7 cellular contexts compared by ENCODE assay signal in genomic region chr2:113372258-113372834, GRCh38.
DNase-seq lines count a peak whose midpoint lies in the region; ATAC-seq, FAIRE-seq and TF ChIP-seq lines count a peak whose summit lies in the region.
"Not testable (repeated sequence)": the region's sequence is repeated elsewhere in the genome, so short reads cannot be mapped to it uniquely, and the experiment has no call there.

No MANE protein-coding gene starts in this region.

- H3K79me2 ChIP-seq in K562 (ENCODE audit: control insufficient read depth, insufficient read depth, low read length), result not testable (repeated sequence)

- FAIRE-seq in K562 (lab: Jason Lieb, UNC), result peak; percentile 78

- not testable (repeated sequence) for TF ChIP-seq RAD21 in K562 (CRISPR knock-in tag; conservative IDR thresholded peaks at IDR 0.05 in 1 of 2, IDR thresholded peaks at IDR 0.05 in 1 of 2)

- DNase-seq in BE2C, result peak; percentile 31
- DNase-seq in H7, result peak; percentile 19
- peak; percentile 31 for DNase-seq in RPMI7951 (ENCODE audit: low read depth)
- peak; percentile 46 to 69 (median 64) for DNase-seq in K562 (ENCODE audit: extremely low read depth in 1 of 4, low spot score in 3 of 4)
- peak; percentile 9 for DNase-seq in iris pigment epithelial cell (ENCODE audit: low read depth)
- DNase-seq in osteocyte (ENCODE audit: extremely low spot score, unreplicated experiment), result peak; percentile 51

- not testable (repeated sequence) for H3K4me3 ChIP-seq in BE2C (ENCODE audit: low read depth, low read length); H7 (ENCODE audit: insufficient read depth, low read depth, low read length); K562

- not testable (repeated sequence) for H3K36me3 ChIP-seq in BE2C; H7 (replicated peaks; ENCODE audit: control insufficient read depth, insufficient read depth, low read length); K562 (ENCODE audit: control insufficient read depth, insufficient read depth, low read length)

- intact Hi-C loops in K562 (cut with micrococcal nuclease), result not testable (repeated sequence)

- H3K36me3 Mint-ChIP-seq in osteocyte (ENCODE audit: unreplicated experiment), result not testable (repeated sequence)

- not testable (repeated sequence) for H3K27me3 ChIP-seq in BE2C; H7 (ENCODE audit: control insufficient read depth, insufficient read depth, low read length); K562 (ENCODE audit: control insufficient read depth in 2 of 2, insufficient read depth in 2 of 2, low read length in 2 of 2)

- not testable (repeated sequence) for H3K4me3 Mint-ChIP-seq in osteocyte (ENCODE audit: unreplicated experiment)

- not testable (repeated sequence) for TF ChIP-seq POLR2A in K562 (conservative IDR thresholded peaks at IDR 0.05)

- POLR2A ChIA-PET in K562 (lab: Yijun Ruan, JAX), result not testable (repeated sequence)

- TF ChIP-seq CTCF in BE2C (IDR thresholded peaks at IDR 0.05; ENCODE audit: low read depth, low read length); K562 (IDR thresholded peaks at IDR 0.05 in 2 of 3, conservative IDR thresholded peaks at IDR 0.05 in 1 of 3; ENCODE audit: insufficient read depth in 2 of 3, low read depth in 1 of 3, low read length in 3 of 3); osteocyte (IDR thresholded peaks at IDR 0.05): not testable (repeated sequence)

- WGBS in K562 (ENCODE audit: insufficient coverage, low coverage, missing lambda C conversion rate), result 4% methylated on average over 14 of the region's 14 CpGs

- CTCF ChIA-PET in K562 (lab: Yijun Ruan, JAX; ENCODE audit: low intra/inter-chr PET ratio), result not testable (repeated sequence)

- peak overlapping the region; percentile 74; the same call in 1 of the 2 replicates for H2AFZ ChIP-seq in K562 (ENCODE audit: low read depth, low read length)

- in situ Hi-C loops in K562 (cut with MboI), result loop anchor here (5.0 kb wide), 2 partner anchors 165 to 235 kb away; no protein-coding TSS in a partner anchor

- peak overlapping the region; percentile 29; the same call in 1 of the 2 replicates for H3K4me2 ChIP-seq in K562 (ENCODE audit: insufficient read depth, low read length)

- H3K27ac Mint-ChIP-seq in osteocyte (ENCODE audit: unreplicated experiment), result not testable (repeated sequence)

- not testable (repeated sequence) for H3K4me1 Mint-ChIP-seq in osteocyte (ENCODE audit: unreplicated experiment)

- not testable (repeated sequence) for TF ChIP-seq EP300 in K562 (IDR thresholded peaks at IDR 0.05; ENCODE audit: low read length)

- not testable (repeated sequence) for H3K9ac ChIP-seq in K562 (ENCODE audit: insufficient read depth in 1 of 2, low read depth in 2 of 2, low read length in 2 of 2)

- H3K27me3 Mint-ChIP-seq in osteocyte (ENCODE audit: unreplicated experiment), result peaks cover 33% of the 10 kb centered on the region

- H3K4me1 ChIP-seq in BE2C; K562 (replicated peaks in 1 of 2; ENCODE audit: control insufficient read depth in 2 of 2, insufficient read depth in 2 of 2, low read length in 2 of 2): not testable (repeated sequence)

- not testable (repeated sequence) for H3K9me1 ChIP-seq in K562 (ENCODE audit: control insufficient read depth, insufficient read depth, low read length)

- not testable (repeated sequence) for H4K20me1 ChIP-seq in K562 (replicated peaks; ENCODE audit: control insufficient read depth, insufficient read depth, low read length)

- not testable (repeated sequence) for H3K9me3 Mint-ChIP-seq in osteocyte (ENCODE audit: unreplicated experiment)

- not testable (repeated sequence) for BruUV-seq in K562 (replicated peaks; lab: Mats Ljungman, UMichigan)

- not testable (repeated sequence) for H3K27ac ChIP-seq in K562 (ENCODE audit: extremely low read depth, low read depth, low read length)

- peak; percentile 97 for ATAC-seq in K562
- peak; percentile 27 for ATAC-seq in esophagus mucosa

- H3K9me3 ChIP-seq in BE2C; K562 (replicated peaks; ENCODE audit: control insufficient read depth, insufficient read depth, low read depth, low read length): not testable (repeated sequence)

TF ChIP-seq in K562, 482 proteins besides CTCF, POLR2A, EP300 and RAD21:
- TF ChIP-seq PRDM10 (IDR thresholded peaks at IDR 0.05; ENCODE audit: partially characterized antibody), result peak; percentile 26

Comparison
In these comparisons a context has a peak if more than half of its experiments do, and no peak if none do; other contexts are left out.
1. DNase-seq: peak in every context shown above with its lines; median percentile 64 in K562; 51 in osteocyte; 31 in BE2C; 31 in RPMI7951; 19 in H7; 9 in iris pigment epithelial cell.